1 cellular context compared by ENCODE assay signal in the genomic region with DNA sequence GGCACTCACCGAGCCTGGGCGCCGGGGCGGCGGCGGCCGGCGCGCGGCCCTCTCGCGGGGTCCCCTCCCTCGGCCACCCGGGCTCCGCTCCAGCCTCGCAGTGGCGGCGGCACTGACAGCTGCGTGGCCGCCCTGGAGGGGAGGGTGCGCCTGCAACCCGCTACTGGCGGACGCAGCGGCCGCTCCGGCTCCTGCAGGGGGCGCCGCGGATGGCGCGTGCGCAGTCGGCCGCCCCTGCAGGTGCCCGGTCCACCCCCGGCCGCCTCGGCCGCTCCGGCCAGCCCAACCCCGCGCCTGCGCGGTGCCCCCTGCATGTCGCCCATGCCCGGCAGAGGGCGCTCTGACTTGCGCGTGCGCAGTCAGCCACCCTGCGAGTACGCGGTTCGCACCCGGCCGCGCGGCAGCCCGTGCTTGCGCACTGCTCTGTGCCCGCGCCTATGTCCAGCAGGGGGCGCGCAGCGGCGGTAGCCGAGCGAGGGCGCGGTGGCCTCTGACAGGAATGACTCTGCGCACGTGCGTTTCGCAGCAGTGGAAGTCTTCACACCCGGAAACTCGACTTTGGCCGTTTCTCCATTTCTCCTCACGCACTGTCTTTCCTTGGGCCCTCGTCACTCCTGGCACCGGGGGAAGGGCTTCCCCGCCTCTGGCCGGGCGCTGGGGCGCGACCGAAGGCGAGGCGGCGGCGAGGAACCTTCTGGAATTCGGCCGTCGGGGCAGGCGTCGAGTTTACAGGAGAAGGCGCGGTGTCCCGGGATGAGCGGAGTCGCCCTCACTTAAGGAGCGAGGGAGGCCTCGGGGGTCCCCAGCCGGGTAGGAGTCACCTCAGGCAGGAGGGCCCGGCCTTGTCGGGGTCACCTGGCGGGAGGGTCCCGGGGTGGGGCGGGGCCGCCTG.
TF ChIP-seq lines count a peak whose summit lies in the region.

A gene (minus strand): TSS at position 165 of the 892 bp plus-strand sequence. CDS start 14,262 bp downstream, outside the sequence.

TF ChIP-seq in HepG2, 621 proteins besides CTCF, POLR2A, EP300 and RAD21 (continued from another document and continues in another):
- TF ChIP-seq, protein P1, sequence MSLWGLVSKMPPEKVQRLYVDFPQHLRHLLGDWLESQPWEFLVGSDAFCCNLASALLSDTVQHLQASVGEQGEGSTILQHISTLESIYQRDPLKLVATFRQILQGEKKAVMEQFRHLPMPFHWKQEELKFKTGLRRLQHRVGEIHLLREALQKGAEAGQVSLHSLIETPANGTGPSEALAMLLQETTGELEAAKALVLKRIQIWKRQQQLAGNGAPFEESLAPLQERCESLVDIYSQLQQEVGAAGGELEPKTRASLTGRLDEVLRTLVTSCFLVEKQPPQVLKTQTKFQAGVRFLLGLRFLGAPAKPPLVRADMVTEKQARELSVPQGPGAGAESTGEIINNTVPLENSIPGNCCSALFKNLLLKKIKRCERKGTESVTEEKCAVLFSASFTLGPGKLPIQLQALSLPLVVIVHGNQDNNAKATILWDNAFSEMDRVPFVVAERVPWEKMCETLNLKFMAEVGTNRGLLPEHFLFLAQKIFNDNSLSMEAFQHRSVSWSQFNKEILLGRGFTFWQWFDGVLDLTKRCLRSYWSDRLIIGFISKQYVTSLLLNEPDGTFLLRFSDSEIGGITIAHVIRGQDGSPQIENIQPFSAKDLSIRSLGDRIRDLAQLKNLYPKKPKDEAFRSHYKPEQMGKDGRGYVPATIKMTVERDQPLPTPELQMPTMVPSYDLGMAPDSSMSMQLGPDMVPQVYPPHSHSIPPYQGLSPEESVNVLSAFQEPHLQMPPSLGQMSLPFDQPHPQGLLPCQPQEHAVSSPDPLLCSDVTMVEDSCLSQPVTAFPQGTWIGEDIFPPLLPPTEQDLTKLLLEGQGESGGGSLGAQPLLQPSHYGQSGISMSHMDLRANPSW (CRISPR knock-in tag; IDR thresholded peaks at IDR 0.05; ENCODE audit: borderline replicate concordance) = no peak
- TF ChIP-seq GTF2F1 (IDR thresholded peaks at IDR 0.05; ENCODE audit: low read length) (no peak), MED1 (CRISPR knock-in tag; IDR thresholded peaks at IDR 0.05) (peak; percentile 84), ZNF34 (CRISPR knock-in tag; IDR thresholded peaks at IDR 0.05; ENCODE audit: borderline replicate concordance) (no peak), ZNF20 (CRISPR knock-in tag; IDR thresholded peaks at IDR 0.05) (no peak), SMARCC2 (IDR thresholded peaks at IDR 0.05) (no peak), NR2F6 (IDR thresholded peaks at IDR 0.05) (no peak), NR2F6 (CRISPR knock-in tag; IDR thresholded peaks at IDR 0.05) (peak; percentile 82), ZFP62 (CRISPR knock-in tag; IDR thresholded peaks at IDR 0.05) (no peak), ZFYVE20 (CRISPR knock-in tag; IDR thresholded peaks at IDR 0.05; ENCODE audit: borderline replicate concordance, low read depth) (no peak), RFXANK (CRISPR knock-in tag; IDR thresholded peaks at IDR 0.05) (0 out of 2 replicates have a peak, but pooled peaks have one; percentile 54), PHF8 (CRISPR knock-in tag; IDR thresholded peaks at IDR 0.05) (no peak; the same call in 1 of the 2 replicates), CENPX (CRISPR knock-in tag; IDR thresholded peaks at IDR 0.05) (no peak), ZFP82 (CRISPR knock-in tag; IDR thresholded peaks at IDR 0.05; ENCODE audit: borderline replicate concordance) (no peak; the same call in 1 of the 2 replicates), ZNF7 (CRISPR knock-in tag; IDR thresholded peaks at IDR 0.05) (peak; percentile 6; the same call in 1 of the 2 replicates), BRCA1 (CRISPR knock-in tag; IDR thresholded peaks at IDR 0.05) (peak; percentile 95; the same call in 1 of the 2 replicates), DMAP1 (CRISPR knock-in tag; IDR thresholded peaks at IDR 0.05) (peak; percentile 79; the same call in 1 of the 2 replicates), ZNF724P (CRISPR knock-in tag; IDR thresholded peaks at IDR 0.05; ENCODE audit: borderline replicate concordance) (peak; percentile 98), GFI1 (CRISPR knock-in tag; IDR thresholded peaks at IDR 0.05; ENCODE audit: borderline replicate concordance) (peak; percentile 89), ETV6 (CRISPR knock-in tag; conservative IDR thresholded peaks at IDR 0.05) (peak; percentile 94), SKI (IDR thresholded peaks at IDR 0.05; ENCODE audit: partially characterized antibody) (peak; percentile 50), ZNF224 (CRISPR knock-in tag; IDR thresholded peaks at IDR 0.05) (peak; percentile 100), ZNF737 (CRISPR knock-in tag; IDR thresholded peaks at IDR 0.05; ENCODE audit: borderline replicate concordance) (peak; percentile 88; the same call in 1 of the 2 replicates), RELA (CRISPR knock-in tag; IDR thresholded peaks at IDR 0.05) (peak; percentile 81; the same call in 1 of the 2 replicates), ZNF552 (CRISPR knock-in tag; IDR thresholded peaks at IDR 0.05; ENCODE audit: borderline replicate concordance) (peak; percentile 96), ZNF121 (CRISPR knock-in tag; IDR thresholded peaks at IDR 0.05) (peak; percentile 40; the same call in 1 of the 2 replicates)
- TF ChIP-seq, protein P2, sequence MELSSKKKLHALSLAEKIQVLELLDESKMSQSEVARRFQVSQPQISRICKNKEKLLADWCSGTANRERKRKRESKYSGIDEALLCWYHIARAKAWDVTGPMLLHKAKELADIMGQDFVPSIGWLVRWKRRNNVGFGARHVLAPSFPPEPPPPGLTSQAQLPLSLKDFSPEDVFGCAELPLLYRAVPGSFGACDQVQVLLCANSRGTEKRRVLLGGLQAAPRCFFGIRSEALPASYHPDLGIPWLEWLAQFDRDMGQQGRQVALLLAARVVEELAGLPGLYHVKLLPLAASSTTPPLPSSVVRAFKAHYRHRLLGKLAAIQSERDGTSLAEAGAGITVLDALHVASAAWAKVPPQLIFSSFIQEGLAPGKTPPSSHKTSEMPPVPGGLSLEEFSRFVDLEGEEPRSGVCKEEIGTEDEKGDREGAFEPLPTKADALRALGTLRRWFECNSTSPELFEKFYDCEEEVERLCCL (CRISPR knock-in tag; IDR thresholded peaks at IDR 0.05; ENCODE audit: borderline replicate concordance) = peak; percentile 90
- TF ChIP-seq, protein P3, sequence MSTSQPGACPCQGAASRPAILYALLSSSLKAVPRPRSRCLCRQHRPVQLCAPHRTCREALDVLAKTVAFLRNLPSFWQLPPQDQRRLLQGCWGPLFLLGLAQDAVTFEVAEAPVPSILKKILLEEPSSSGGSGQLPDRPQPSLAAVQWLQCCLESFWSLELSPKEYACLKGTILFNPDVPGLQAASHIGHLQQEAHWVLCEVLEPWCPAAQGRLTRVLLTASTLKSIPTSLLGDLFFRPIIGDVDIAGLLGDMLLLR (CRISPR knock-in tag; IDR thresholded peaks at IDR 0.05) = peak; percentile 100
- TF ChIP-seq, protein P4, sequence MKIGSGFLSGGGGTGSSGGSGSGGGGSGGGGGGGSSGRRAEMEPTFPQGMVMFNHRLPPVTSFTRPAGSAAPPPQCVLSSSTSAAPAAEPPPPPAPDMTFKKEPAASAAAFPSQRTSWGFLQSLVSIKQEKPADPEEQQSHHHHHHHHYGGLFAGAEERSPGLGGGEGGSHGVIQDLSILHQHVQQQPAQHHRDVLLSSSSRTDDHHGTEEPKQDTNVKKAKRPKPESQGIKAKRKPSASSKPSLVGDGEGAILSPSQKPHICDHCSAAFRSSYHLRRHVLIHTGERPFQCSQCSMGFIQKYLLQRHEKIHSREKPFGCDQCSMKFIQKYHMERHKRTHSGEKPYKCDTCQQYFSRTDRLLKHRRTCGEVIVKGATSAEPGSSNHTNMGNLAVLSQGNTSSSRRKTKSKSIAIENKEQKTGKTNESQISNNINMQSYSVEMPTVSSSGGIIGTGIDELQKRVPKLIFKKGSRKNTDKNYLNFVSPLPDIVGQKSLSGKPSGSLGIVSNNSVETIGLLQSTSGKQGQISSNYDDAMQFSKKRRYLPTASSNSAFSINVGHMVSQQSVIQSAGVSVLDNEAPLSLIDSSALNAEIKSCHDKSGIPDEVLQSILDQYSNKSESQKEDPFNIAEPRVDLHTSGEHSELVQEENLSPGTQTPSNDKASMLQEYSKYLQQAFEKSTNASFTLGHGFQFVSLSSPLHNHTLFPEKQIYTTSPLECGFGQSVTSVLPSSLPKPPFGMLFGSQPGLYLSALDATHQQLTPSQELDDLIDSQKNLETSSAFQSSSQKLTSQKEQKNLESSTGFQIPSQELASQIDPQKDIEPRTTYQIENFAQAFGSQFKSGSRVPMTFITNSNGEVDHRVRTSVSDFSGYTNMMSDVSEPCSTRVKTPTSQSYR (CRISPR knock-in tag; IDR thresholded peaks at IDR 0.05; ENCODE audit: borderline replicate concordance) = peak; percentile 15; the same call in 1 of the 2 replicates
- TF ChIP-seq, protein P5, sequence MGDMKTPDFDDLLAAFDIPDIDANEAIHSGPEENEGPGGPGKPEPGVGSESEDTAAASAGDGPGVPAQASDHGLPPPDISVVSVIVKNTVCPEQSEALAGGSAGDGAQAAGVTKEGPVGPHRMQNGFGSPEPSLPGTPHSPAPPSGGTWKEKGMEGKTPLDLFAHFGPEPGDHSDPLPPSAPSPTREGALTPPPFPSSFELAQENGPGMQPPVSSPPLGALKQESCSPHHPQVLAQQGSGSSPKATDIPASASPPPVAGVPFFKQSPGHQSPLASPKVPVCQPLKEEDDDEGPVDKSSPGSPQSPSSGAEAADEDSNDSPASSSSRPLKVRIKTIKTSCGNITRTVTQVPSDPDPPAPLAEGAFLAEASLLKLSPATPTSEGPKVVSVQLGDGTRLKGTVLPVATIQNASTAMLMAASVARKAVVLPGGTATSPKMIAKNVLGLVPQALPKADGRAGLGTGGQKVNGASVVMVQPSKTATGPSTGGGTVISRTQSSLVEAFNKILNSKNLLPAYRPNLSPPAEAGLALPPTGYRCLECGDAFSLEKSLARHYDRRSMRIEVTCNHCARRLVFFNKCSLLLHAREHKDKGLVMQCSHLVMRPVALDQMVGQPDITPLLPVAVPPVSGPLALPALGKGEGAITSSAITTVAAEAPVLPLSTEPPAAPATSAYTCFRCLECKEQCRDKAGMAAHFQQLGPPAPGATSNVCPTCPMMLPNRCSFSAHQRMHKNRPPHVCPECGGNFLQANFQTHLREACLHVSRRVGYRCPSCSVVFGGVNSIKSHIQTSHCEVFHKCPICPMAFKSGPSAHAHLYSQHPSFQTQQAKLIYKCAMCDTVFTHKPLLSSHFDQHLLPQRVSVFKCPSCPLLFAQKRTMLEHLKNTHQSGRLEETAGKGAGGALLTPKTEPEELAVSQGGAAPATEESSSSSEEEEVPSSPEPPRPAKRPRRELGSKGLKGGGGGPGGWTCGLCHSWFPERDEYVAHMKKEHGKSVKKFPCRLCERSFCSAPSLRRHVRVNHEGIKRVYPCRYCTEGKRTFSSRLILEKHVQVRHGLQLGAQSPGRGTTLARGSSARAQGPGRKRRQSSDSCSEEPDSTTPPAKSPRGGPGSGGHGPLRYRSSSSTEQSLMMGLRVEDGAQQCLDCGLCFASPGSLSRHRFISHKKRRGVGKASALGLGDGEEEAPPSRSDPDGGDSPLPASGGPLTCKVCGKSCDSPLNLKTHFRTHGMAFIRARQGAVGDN (CRISPR knock-in tag; IDR thresholded peaks at IDR 0.05) = peak; percentile 99
- TF ChIP-seq, protein P6, sequence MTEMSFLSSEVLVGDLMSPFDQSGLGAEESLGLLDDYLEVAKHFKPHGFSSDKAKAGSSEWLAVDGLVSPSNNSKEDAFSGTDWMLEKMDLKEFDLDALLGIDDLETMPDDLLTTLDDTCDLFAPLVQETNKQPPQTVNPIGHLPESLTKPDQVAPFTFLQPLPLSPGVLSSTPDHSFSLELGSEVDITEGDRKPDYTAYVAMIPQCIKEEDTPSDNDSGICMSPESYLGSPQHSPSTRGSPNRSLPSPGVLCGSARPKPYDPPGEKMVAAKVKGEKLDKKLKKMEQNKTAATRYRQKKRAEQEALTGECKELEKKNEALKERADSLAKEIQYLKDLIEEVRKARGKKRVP (CRISPR knock-in tag; IDR thresholded peaks at IDR 0.05) = peak in 1 of 2 experiments; percentile 79; a peak in 2 of 4 replicates
- TF ChIP-seq, protein P7, sequence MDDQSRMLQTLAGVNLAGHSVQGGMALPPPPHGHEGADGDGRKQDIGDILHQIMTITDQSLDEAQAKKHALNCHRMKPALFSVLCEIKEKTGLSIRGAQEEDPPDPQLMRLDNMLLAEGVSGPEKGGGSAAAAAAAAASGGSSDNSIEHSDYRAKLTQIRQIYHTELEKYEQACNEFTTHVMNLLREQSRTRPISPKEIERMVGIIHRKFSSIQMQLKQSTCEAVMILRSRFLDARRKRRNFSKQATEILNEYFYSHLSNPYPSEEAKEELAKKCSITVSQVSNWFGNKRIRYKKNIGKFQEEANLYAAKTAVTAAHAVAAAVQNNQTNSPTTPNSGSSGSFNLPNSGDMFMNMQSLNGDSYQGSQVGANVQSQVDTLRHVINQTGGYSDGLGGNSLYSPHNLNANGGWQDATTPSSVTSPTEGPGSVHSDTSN (CRISPR knock-in tag; IDR thresholded peaks at IDR 0.05; ENCODE audit: borderline replicate concordance) = peak; percentile 86
- TF ChIP-seq, protein P8, sequence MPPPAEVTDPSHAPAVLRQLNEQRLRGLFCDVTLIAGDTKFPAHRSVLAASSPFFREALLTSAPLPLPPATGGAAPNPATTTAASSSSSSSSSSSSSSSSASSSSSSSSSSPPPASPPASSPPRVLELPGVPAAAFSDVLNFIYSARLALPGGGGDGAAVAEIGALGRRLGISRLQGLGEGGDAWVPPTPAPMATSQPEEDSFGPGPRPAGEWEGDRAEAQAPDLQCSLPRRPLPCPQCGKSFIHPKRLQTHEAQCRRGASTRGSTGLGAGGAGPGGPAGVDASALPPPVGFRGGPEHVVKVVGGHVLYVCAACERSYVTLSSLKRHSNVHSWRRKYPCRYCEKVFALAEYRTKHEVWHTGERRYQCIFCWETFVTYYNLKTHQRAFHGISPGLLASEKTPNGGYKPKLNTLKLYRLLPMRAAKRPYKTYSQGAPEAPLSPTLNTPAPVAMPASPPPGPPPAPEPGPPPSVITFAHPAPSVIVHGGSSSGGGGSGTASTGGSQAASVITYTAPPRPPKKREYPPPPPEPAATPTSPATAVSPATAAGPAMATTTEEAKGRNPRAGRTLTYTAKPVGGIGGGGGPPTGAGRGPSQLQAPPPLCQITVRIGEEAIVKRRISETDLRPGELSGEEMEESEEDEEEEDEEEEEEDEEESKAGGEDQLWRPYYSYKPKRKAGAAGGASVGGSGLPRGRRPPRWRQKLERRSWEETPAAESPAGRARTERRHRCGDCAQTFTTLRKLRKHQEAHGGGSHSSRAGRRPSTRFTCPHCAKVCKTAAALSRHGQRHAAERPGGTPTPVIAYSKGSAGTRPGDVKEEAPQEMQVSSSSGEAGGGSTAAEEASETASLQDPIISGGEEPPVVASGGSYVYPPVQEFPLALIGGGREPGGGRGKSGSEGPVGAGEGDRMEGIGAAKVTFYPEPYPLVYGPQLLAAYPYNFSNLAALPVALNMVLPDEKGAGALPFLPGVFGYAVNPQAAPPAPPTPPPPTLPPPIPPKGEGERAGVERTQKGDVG (CRISPR knock-in tag; IDR thresholded peaks at IDR 0.05; ENCODE audit: borderline replicate concordance) = peak; percentile 92; the same call in 1 of the 2 replicates
- TF ChIP-seq, protein P9, sequence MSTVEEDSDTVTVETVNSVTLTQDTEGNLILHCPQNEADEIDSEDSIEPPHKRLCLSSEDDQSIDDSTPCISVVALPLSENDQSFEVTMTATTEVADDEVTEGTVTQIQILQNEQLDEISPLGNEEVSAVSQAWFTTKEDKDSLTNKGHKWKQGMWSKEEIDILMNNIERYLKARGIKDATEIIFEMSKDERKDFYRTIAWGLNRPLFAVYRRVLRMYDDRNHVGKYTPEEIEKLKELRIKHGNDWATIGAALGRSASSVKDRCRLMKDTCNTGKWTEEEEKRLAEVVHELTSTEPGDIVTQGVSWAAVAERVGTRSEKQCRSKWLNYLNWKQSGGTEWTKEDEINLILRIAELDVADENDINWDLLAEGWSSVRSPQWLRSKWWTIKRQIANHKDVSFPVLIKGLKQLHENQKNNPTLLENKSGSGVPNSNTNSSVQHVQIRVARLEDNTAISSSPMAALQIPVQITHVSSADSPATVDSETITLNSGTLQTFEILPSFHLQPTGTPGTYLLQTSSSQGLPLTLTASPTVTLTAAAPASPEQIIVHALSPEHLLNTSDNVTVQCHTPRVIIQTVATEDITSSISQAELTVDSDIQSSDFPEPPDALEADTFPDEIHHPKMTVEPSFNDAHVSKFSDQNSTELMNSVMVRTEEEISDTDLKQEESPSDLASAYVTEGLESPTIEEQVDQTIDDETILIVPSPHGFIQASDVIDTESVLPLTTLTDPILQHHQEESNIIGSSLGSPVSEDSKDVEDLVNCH (CRISPR knock-in tag; IDR thresholded peaks at IDR 0.05) = peak; percentile 64; the same call in 1 of the 2 replicates
